ENCODE assay signal across 8 cellular contexts in the genomic region with DNA sequence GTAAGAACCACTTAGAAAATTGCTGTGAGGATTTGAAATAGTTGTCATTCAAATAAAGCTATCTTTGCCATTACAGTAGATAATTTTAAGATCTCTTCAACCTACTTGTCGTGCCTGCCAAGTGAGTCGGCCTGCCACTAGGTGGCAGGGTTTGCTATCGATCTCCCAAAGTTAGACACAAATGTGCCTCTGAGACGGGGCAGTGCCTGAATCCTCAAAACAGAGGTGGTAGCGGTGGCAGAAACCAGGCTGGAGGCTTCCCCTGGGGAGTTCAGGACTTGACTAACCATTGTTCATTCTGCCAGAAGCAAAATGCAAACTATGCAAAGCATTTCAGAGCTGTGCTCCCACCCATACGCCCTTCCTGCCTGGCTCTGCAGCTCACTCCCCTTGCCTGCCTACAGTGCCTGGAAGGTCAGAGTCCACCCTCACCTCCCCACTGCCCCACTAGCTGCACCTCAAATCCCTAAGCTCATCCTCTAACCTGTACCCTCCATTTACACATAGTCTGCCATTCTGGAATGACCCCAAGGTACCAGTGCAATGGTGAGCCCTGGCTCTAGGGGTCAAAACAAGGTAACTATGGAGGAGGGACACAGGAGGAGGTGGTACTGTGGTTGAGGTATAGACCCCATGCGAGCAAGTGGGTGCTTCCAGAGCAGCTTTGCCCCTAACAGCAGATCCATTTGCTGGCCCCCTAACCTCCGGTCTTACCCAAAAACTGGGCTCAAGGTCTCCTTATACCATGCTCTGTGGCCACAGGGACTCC.
DNase-seq lines count a peak whose midpoint lies in the region; ATAC-seq and TF ChIP-seq lines count a peak whose summit lies in the region.

No MANE protein-coding gene starts in this region.

- TF ChIP-seq CTCF in AG09319 (IDR thresholded peaks at IDR 0.05; ENCODE audit: low read depth, low read length) (peak; percentile 93), choroid plexus epithelial cell (conservative IDR thresholded peaks at IDR 0.05; ENCODE audit: low read depth, low read length) (peak; percentile 93), liver (IDR thresholded peaks at IDR 0.05; ENCODE audit: low read depth, low read length, missing input control) (peak; percentile 87)

- no peak overlapping the region for H3K4me3 ChIP-seq in choroid plexus epithelial cell (ENCODE audit: low read depth, low read length)
- no peak overlapping the region for H3K4me3 ChIP-seq in liver (ENCODE audit: low read depth in 1 of 3, low read length in 3 of 3)

- peaks cover 0 to 10% (median 5%) of the 10 kb centered on the region in 4 donors for H3K36me3 ChIP-seq in liver (ENCODE audit: control insufficient read depth in 4 of 4, insufficient read depth in 3 of 4, low read depth in 1 of 4, low read length in 3 of 4)

- peak; percentile 86 to 91 for TF ChIP-seq RAD21 in liver (IDR thresholded peaks at IDR 0.05)

- WGBS in liver, result 34% methylated on average over 8 of the region's 8 CpGs

- H3K27ac ChIP-seq in liver (ENCODE audit: low read depth in 1 of 2, low read length in 2 of 2), result no peak overlapping the region

- no peaks in the 10 kb centered on the region for H3K27me3 ChIP-seq in liver (ENCODE audit: control insufficient read depth in 4 of 4, insufficient read depth in 4 of 4, low read length in 3 of 4)

- no peaks in the 10 kb centered on the region for H3K9me3 ChIP-seq in liver (ENCODE audit: control insufficient read depth in 4 of 4, low read length in 3 of 4)

- peaks cover 7 to 17% (median 12%) of the 10 kb centered on the region in 4 donors for H3K4me1 ChIP-seq in liver (ENCODE audit: control insufficient read depth in 4 of 4, insufficient read depth in 4 of 4, low read length in 3 of 4)

- peak; percentile 94 for ATAC-seq in GM18867 (IDR thresholded peaks at IDR 0.05; ENCODE audit: unreplicated experiment)
- ATAC-seq in HG03097 (IDR thresholded peaks at IDR 0.05; ENCODE audit: low FRiP score, unreplicated experiment), result peak; percentile 65

- no peak overlapping the region for H3K9ac ChIP-seq in liver (ENCODE audit: low read depth in 1 of 2, low read length in 2 of 2)

- peak; percentile 45 for DNase-seq in AG09319 (ENCODE audit: extremely low read depth, low read depth)
- DNase-seq in NCI-H2227 (lab: John Stamatoyannopoulos, UW; ENCODE audit: unreplicated experiment), result peak; percentile 77
- peak; percentile 34 for DNase-seq in activated CD4-positive, CD25-positive, alpha-beta regulatory T cell treated with anti-CD3 and anti-CD28 coated beads, Interleukin-2, amount 50 U/mL, for 72 hours
- peak; percentile 80 for DNase-seq in choroid plexus epithelial cell (ENCODE audit: low read depth)
- DNase-seq in stimulated activated CD4-positive, alpha-beta T cell treated with anti-CD3 and anti-CD28 coated beads, TNF-alpha, amount 100 ng/mL, for 4 hours (ENCODE audit: low read depth in 3 of 3), result peak; percentile 28 to 58 (median 45)

TF ChIP-seq in liver, 16 proteins besides CTCF, POLR2A, EP300 and RAD21:
- TF ChIP-seq JUND (IDR thresholded peaks at IDR 0.05) (no peak), FOXA1 (IDR thresholded peaks at IDR 0.05) (no peak), SP1 (IDR thresholded peaks at IDR 0.05) (peak; percentile 44), HNF4A (conservative IDR thresholded peaks at IDR 0.05) (peak; percentile 35 to 69), NR2F2 (IDR thresholded peaks at IDR 0.05) (peak; percentile 28), REST (IDR thresholded peaks at IDR 0.05) (no peak), FOXA2 (IDR thresholded peaks at IDR 0.05) (no peak), HNF4G (IDR thresholded peaks at IDR 0.05) (peak; percentile 14), TAF1 (conservative IDR thresholded peaks at IDR 0.05) (no peak), GABPA (IDR thresholded peaks at IDR 0.05 in 1 of 2, conservative IDR thresholded peaks at IDR 0.05 in 1 of 2) (no peak), RXRA (IDR thresholded peaks at IDR 0.05) (no peak), MAX (IDR thresholded peaks at IDR 0.05) (no peak), EGR1 (IDR thresholded peaks at IDR 0.05; ENCODE audit: low read depth in 2 of 2) (no peak), YY1 (IDR thresholded peaks at IDR 0.05) (no peak)
- TF ChIP-seq, protein P1, sequence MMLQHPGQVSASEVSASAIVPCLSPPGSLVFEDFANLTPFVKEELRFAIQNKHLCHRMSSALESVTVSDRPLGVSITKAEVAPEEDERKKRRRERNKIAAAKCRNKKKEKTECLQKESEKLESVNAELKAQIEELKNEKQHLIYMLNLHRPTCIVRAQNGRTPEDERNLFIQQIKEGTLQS (IDR thresholded peaks at IDR 0.05), result peak; percentile 16
- TF ChIP-seq, protein P2, sequence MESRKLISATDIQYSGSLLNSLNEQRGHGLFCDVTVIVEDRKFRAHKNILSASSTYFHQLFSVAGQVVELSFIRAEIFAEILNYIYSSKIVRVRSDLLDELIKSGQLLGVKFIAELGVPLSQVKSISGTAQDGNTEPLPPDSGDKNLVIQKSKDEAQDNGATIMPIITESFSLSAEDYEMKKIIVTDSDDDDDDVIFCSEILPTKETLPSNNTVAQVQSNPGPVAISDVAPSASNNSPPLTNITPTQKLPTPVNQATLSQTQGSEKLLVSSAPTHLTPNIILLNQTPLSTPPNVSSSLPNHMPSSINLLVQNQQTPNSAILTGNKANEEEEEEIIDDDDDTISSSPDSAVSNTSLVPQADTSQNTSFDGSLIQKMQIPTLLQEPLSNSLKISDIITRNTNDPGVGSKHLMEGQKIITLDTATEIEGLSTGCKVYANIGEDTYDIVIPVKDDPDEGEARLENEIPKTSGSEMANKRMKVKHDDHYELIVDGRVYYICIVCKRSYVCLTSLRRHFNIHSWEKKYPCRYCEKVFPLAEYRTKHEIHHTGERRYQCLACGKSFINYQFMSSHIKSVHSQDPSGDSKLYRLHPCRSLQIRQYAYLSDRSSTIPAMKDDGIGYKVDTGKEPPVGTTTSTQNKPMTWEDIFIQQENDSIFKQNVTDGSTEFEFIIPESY (IDR thresholded peaks at IDR 0.05), result no peak
